In genomic region chr6:166743415-166743814, GRCh38 we compare ENCODE assay signal across 1 cellular context.
TF ChIP-seq lines count a peak whose summit lies in the region.

No MANE protein-coding gene starts in this region.

TF ChIP-seq in WTC11, 78 proteins besides CTCF, POLR2A, EP300 and RAD21 (continued from another document):
- TF ChIP-seq ETV6 (CRISPR knock-in tag; IDR thresholded peaks at IDR 0.05) (no peak), JAZF1 (CRISPR knock-in tag; IDR thresholded peaks at IDR 0.05) (no peak), ELF4 (CRISPR knock-in tag; IDR thresholded peaks at IDR 0.05; ENCODE audit: low read depth) (no peak), STAT6 (CRISPR knock-in tag; conservative IDR thresholded peaks at IDR 0.05; ENCODE audit: low read depth) (no peak), ZNF512 (CRISPR knock-in tag; IDR thresholded peaks at IDR 0.05; ENCODE audit: borderline replicate concordance) (no peak), AFF4 (CRISPR knock-in tag; IDR thresholded peaks at IDR 0.05; ENCODE audit: borderline replicate concordance) (no peak), USF2 (CRISPR knock-in tag; IDR thresholded peaks at IDR 0.05) (no peak), IRF1 (CRISPR knock-in tag; IDR thresholded peaks at IDR 0.05) (no peak)
